Comparison of ENCODE assay signal across 8 cellular contexts in genomic region chr4:166501941-166502382, GRCh38.
A peak's percentile ranks its signal among the peaks of the same experiment; 100 is the strongest.
DNase-seq lines count a peak whose midpoint lies in the region; ATAC-seq and TF ChIP-seq lines count a peak whose summit lies in the region.

No MANE protein-coding gene starts in this region.

- no peaks in the 10 kb centered on the region for H3F3A ChIP-seq in DOHH2 (ENCODE audit: control insufficient read depth, insufficient read depth)

- no peaks in the 10 kb centered on the region for H4K20me1 ChIP-seq in DOHH2 (ENCODE audit: control insufficient read depth, insufficient read depth, low read depth, low read length)
- no peaks in the 10 kb centered on the region for H4K20me1 ChIP-seq in OCI-LY3 (ENCODE audit: insufficient read depth, low read length)

- H3K79me2 ChIP-seq in DOHH2 (ENCODE audit: control insufficient read depth, low read length) (no peaks in the 10 kb centered on the region), OCI-LY3 (ENCODE audit: low read length) (no peaks in the 10 kb centered on the region)

- H3K27me3 ChIP-seq in DOHH2 (ENCODE audit: control insufficient read depth, low read length) (no peaks in the 10 kb centered on the region), OCI-LY3 (ENCODE audit: low read depth, low read length) (peaks cover 8% of the 10 kb centered on the region), iPS DF 6.9 (ENCODE audit: control insufficient read depth, insufficient read depth, low read length) (no peaks in the 10 kb centered on the region)

- H3K9me3 ChIP-seq in DOHH2 (ENCODE audit: control insufficient read depth, insufficient read depth, low read length) (no peaks in the 10 kb centered on the region), OCI-LY3 (ENCODE audit: insufficient read depth, low read length) (no peaks in the 10 kb centered on the region), iPS DF 6.9 (ENCODE audit: control insufficient read depth, insufficient read depth, low read length) (no peaks in the 10 kb centered on the region)

- no peaks in the 10 kb centered on the region for H3K9me2 ChIP-seq in DOHH2 (replicated peaks; ENCODE audit: control insufficient read depth, low read length)

- H3K27ac ChIP-seq in DOHH2 (ENCODE audit: low read depth, low read length) (no peak overlapping the region), OCI-LY3 (ENCODE audit: low read length) (no peak overlapping the region), iPS DF 6.9 (ENCODE audit: low read length) (no peak overlapping the region)

- DNase-seq in H4 (ENCODE audit: low spot score) (peak; percentile 47), iPS DF 6.9 (ENCODE audit: low read depth, low spot score) (peak; percentile 55), AG08395 (ENCODE audit: low spot score) (no peak)
- DNase-seq in stimulated activated CD4-positive, alpha-beta T cell treated with anti-CD3 and anti-CD28 coated beads, Interleukin-4, amount 100 ng/mL, for 1 hour, result no peak
- DNase-seq in activated T-cell treated with anti-CD3 and anti-CD28 coated beads, Interleukin-2, amount 50 U/mL, for 1 hour, result no peak

- H3K36me3 ChIP-seq in DOHH2 (ENCODE audit: control insufficient read depth, low read length) (no peaks in the 10 kb centered on the region), OCI-LY3 (replicated peaks; ENCODE audit: low read depth, low read length) (no peaks in the 10 kb centered on the region), iPS DF 6.9 (ENCODE audit: control insufficient read depth, insufficient read depth, low read length) (no peaks in the 10 kb centered on the region)

- peak; percentile 52 for TF ChIP-seq CTCF in DOHH2 (IDR thresholded peaks at IDR 0.05; ENCODE audit: low read depth, low read length, poor library complexity, severe bottlenecking)
- peak; percentile 39; the same call in 1 of the 2 replicates for TF ChIP-seq CTCF in OCI-LY3 (IDR thresholded peaks at IDR 0.05; ENCODE audit: low read depth, low read length)

- no CpG with 5 or more reads among the region's 13 CpGs for WGBS in iPS DF 6.9 (ENCODE audit: insufficient coverage, insufficient read length)

- ATAC-seq in HG03025 (IDR thresholded peaks at IDR 0.05; ENCODE audit: low FRiP score, unreplicated experiment), result no peak

- no peak overlapping the region for H2AFZ ChIP-seq in OCI-LY3 (ENCODE audit: low read depth, low read length)

- H3K4me2 ChIP-seq in DOHH2 (ENCODE audit: low read length) (no peak overlapping the region), OCI-LY3 (ENCODE audit: low read length) (no peak overlapping the region)

- H3K4me3 ChIP-seq in DOHH2 (ENCODE audit: low read length) (no peak overlapping the region), OCI-LY3 (ENCODE audit: low read length) (no peak overlapping the region), iPS DF 6.9 (ENCODE audit: low read length) (no peak overlapping the region)

- H3K9ac ChIP-seq in OCI-LY3 (ENCODE audit: low read length), result no peak overlapping the region

- H3K4me1 ChIP-seq in DOHH2 (ENCODE audit: control insufficient read depth, low read length) (no peaks in the 10 kb centered on the region), OCI-LY3 (ENCODE audit: low read length) (peaks cover 21% of the 10 kb centered on the region), iPS DF 6.9 (ENCODE audit: control insufficient read depth, insufficient read depth, low read length) (no peaks in the 10 kb centered on the region; the same call in none of the 2 replicates)

Comparison
In these comparisons a context has a peak if more than half of its experiments do, and no peak if none do; other contexts are left out.
1. DNase-seq: peak in H4 (single experiment) and iPS DF 6.9 (single experiment); none in AG08395 (single experiment), stimulated activated CD4-positive, alpha-beta T cell treated with anti-CD3 and anti-CD28 coated beads, Interleukin-4, amount 100 ng/mL, for 1 hour (single experiment) and activated T-cell treated with anti-CD3 and anti-CD28 coated beads, Interleukin-2, amount 50 U/mL, for 1 hour (single experiment).